Comparison of ENCODE assay signal across 8 cellular contexts in the genomic region with DNA sequence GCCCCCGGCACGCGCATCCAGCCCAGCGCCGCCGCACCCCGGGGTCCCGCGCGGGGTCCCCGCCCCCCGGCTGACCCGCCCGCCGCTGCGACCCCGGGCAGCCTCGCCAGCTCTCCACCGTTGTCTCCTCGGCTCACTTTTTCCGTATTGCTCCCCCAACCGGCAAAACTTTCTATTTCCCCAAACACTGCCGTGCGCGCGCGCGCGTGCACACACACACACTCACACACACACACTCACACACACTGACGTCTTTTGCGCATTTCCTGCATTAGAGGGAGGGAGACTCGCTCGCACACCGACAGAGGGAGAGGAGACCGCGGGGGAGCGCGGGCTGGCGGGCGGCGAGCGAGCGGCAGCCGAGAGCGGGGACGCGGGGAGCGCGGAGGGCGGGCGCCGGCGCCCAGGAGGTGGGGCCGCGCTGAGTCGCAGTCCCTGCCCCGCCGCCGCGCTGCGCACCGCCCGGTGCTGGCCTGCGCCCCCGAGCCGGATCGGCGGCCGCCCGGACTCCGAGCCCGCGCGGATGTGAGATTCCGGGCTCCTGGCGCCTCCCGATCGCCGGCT. TPM values are rescaled to one million over a fixed set of nuclear protein-coding genes. Genes with fewer than 3 reads are reported as not detected.
DNase-seq lines count a peak whose midpoint lies in the region; ATAC-seq and TF ChIP-seq lines count a peak whose summit lies in the region.

No MANE protein-coding gene starts in this region.

- H3K27ac ChIP-seq in HL-60 (replicated peaks), result peak overlapping the region; percentile 66
- H3K27ac ChIP-seq in endodermal cell (ENCODE audit: low read depth, low read length), result no peak overlapping the region

- ATAC-seq in GM19455 (IDR thresholded peaks at IDR 0.05; ENCODE audit: unreplicated experiment), result peak; percentile 61

- H3K4me1 Mint-ChIP-seq in endodermal cell, result peaks cover 9% of the 10 kb centered on the region
- H3K4me1 Mint-ChIP-seq in mesothelial cell of epicardium, result peaks cover 32% of the 10 kb centered on the region

- H3K27ac Mint-ChIP-seq in endodermal cell (peak overlapping the region; percentile 33), mesothelial cell of epicardium (peak overlapping the region; percentile 96)

- peak overlapping the region; percentile 81 for H3K4me3 Mint-ChIP-seq in endodermal cell
- H3K4me3 Mint-ChIP-seq in mesothelial cell of epicardium, result peak overlapping the region; percentile 93

- H3K9me3 Mint-ChIP-seq in endodermal cell, result no peaks in the 10 kb centered on the region
- no peaks in the 10 kb centered on the region for H3K9me3 Mint-ChIP-seq in mesothelial cell of epicardium

- 0% methylated on average over 16 to 79 of the region's 79 CpGs for WGBS in endodermal cell (ENCODE audit: insufficient coverage in 1 of 2, insufficient read length in 1 of 2), 2 experiments

- no peaks in the 10 kb centered on the region for H3K9me3 ChIP-seq in endodermal cell (ENCODE audit: control insufficient read depth, low read length)

- TF ChIP-seq CTCF in HL-60 (IDR thresholded peaks at IDR 0.05; ENCODE audit: insufficient read depth, low read length) (no peak), endodermal cell (conservative IDR thresholded peaks at IDR 0.05) (peak; percentile 58), mesothelial cell of epicardium (IDR thresholded peaks at IDR 0.05; ENCODE audit: unreplicated experiment) (no peak)

- H3K4me3 ChIP-seq in HL-60 (replicated peaks; ENCODE audit: insufficient read depth, low read length) (peak overlapping the region; percentile 81), endodermal cell (ENCODE audit: low read length) (peak overlapping the region; percentile 94)

- no peaks in the 10 kb centered on the region for H3K4me1 ChIP-seq in endodermal cell (ENCODE audit: control insufficient read depth, insufficient read depth, low read length)

- H3K36me3 ChIP-seq in endodermal cell (ENCODE audit: control insufficient read depth, insufficient read depth, low read length), result no peaks in the 10 kb centered on the region

- H3K27me3 Mint-ChIP-seq in endodermal cell (ENCODE audit: insufficient read depth) (peaks cover 82% of the 10 kb centered on the region), mesothelial cell of epicardium (ENCODE audit: low read depth) (peaks cover 18% of the 10 kb centered on the region)

- DNase-seq in COR-L47 (lab: John Stamatoyannopoulos, UW) (peak; percentile 51), HL-60 (ENCODE audit: low read depth in 1 of 2, low spot score in 1 of 2) (peak; percentile 86 to 93), NOMO-1 treated with dmso at 0.1 percent for 144 hours (lab: John Stamatoyannopoulos, UW; ENCODE audit: unreplicated experiment) (peak; percentile 94), endodermal cell (peak; percentile 93), mesothelial cell of epicardium (ENCODE audit: low spot score in 2 of 2, unreplicated experiment in 2 of 2) (peak; percentile 81 to 91)
- peak; percentile 73 for DNase-seq in activated CD8-positive, alpha-beta memory T cell treated with anti-CD3 and anti-CD28 coated beads, Interleukin-2, amount 50 U/mL, for 24 hours (ENCODE audit: extremely low read depth)
- DNase-seq in stimulated activated CD8-positive, alpha-beta memory T cell treated with anti-CD3 and anti-CD28 coated beads, Interleukin-15, amount 100 ng/mL, for 24 hours (ENCODE audit: low read depth), result peak; percentile 72

- H3K9ac ChIP-seq in endodermal cell (ENCODE audit: extremely low read depth, low read length, poor library complexity, severe bottlenecking), result no peak overlapping the region

- H3K36me3 Mint-ChIP-seq in endodermal cell (ENCODE audit: low read depth), result no peaks in the 10 kb centered on the region
- H3K36me3 Mint-ChIP-seq in mesothelial cell of epicardium, result no peaks in the 10 kb centered on the region

- H3K27me3 ChIP-seq in HL-60 (ENCODE audit: insufficient read depth, poor library complexity, severe bottlenecking) (peaks cover 17% of the 10 kb centered on the region), endodermal cell (ENCODE audit: control insufficient read depth, insufficient read depth, low read length, poor library complexity, severe bottlenecking) (peaks cover 84% of the 10 kb centered on the region)

RNA-seq across cellular contexts. Expression of a gene that starts 0.5 kb away (rescaled TPM):
- total RNA-seq in endodermal cell, result 1 to 10 TPM; 1.4 to 1.7 TPM
- 2.3 TPM for polyA plus RNA-seq in endodermal cell (2013, experiment 1 of 2)
- polyA plus RNA-seq in endodermal cell (2013, experiment 2 of 2), result 2.2 TPM
- total RNA-seq in mesothelial cell of epicardium, result 18.1 to 18.5 TPM (median 18.4 TPM) in 3 replicates

RNA-seq across cellular contexts. Expression of a gene that starts 39.9 kb away (rescaled TPM):
- total RNA-seq in endodermal cell (10 to 100 TPM; 17.7 to 19.6 TPM), mesothelial cell of epicardium (16.2 to 22.6 TPM (median 19.3 TPM) in 3 replicates)
- 18.3 TPM for polyA plus RNA-seq in endodermal cell (2013, experiment 1 of 2)
- polyA plus RNA-seq in endodermal cell (2013, experiment 2 of 2), result 18.3 TPM
